ENCODE assay signal across 1 cellular context in the genomic region with DNA sequence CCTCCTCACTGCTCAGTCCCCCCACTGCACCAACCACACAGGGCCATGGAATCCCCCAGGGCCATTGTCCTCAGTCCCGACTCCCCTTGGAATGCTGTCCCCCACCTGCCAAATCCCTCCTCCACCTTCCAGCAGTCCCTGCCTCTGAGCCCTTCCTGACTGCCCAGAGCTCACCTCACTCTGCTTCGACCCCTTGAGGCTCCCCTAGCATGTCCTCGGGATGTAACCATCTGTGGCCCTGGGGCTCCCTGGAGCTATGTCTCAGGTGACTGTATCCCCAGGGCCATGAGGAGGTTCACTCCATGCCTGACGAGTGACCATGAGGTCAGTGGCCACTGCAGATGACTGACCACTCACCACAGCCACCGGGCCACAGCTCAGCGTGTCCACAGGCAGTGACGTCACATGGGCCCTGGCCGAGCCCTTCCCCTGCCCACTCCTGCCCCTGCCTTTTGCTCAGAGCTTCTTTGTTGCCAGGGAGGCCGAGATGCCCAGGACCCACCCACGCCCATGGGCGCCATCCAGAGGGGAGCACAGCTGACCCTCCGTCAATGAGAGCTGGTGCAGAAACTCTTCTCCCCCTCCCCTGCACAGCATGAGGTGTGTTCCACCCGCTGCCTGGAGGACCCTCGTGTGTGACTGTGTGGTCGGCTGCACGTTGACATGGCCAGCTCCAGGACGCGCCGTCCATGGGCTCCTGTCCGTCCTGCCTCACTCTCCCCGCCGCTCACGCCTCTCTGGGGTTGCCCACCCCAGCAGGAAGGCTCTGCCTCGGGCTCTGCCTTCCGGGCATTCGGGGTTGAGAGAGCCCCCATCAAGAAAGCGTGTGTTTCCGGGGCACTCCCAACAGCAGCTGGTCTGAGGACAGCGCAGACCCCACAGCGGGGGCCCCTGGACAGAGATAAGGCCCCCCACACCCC.
TF ChIP-seq lines count a peak whose summit lies in the region.

No MANE protein-coding gene starts in this region.

TF ChIP-seq in HepG2, 621 proteins besides CTCF, POLR2A, EP300 and RAD21 (continued from another document and continues in another):
- TF ChIP-seq, protein P1, sequence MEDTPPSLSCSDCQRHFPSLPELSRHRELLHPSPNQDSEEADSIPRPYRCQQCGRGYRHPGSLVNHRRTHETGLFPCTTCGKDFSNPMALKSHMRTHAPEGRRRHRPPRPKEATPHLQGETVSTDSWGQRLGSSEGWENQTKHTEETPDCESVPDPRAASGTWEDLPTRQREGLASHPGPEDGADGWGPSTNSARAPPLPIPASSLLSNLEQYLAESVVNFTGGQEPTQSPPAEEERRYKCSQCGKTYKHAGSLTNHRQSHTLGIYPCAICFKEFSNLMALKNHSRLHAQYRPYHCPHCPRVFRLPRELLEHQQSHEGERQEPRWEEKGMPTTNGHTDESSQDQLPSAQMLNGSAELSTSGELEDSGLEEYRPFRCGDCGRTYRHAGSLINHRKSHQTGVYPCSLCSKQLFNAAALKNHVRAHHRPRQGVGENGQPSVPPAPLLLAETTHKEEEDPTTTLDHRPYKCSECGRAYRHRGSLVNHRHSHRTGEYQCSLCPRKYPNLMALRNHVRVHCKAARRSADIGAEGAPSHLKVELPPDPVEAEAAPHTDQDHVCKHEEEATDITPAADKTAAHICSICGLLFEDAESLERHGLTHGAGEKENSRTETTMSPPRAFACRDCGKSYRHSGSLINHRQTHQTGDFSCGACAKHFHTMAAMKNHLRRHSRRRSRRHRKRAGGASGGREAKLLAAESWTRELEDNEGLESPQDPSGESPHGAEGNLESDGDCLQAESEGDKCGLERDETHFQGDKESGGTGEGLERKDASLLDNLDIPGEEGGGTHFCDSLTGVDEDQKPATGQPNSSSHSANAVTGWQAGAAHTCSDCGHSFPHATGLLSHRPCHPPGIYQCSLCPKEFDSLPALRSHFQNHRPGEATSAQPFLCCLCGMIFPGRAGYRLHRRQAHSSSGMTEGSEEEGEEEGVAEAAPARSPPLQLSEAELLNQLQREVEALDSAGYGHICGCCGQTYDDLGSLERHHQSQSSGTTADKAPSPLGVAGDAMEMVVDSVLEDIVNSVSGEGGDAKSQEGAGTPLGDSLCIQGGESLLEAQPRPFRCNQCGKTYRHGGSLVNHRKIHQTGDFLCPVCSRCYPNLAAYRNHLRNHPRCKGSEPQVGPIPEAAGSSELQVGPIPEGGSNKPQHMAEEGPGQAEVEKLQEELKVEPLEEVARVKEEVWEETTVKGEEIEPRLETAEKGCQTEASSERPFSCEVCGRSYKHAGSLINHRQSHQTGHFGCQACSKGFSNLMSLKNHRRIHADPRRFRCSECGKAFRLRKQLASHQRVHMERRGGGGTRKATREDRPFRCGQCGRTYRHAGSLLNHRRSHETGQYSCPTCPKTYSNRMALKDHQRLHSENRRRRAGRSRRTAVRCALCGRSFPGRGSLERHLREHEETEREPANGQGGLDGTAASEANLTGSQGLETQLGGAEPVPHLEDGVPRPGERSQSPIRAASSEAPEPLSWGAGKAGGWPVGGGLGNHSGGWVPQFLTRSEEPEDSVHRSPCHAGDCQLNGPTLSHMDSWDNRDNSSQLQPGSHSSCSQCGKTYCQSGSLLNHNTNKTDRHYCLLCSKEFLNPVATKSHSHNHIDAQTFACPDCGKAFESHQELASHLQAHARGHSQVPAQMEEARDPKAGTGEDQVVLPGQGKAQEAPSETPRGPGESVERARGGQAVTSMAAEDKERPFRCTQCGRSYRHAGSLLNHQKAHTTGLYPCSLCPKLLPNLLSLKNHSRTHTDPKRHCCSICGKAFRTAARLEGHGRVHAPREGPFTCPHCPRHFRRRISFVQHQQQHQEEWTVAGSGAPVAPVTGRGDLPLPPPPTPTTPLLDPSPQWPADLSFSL (CRISPR knock-in tag; IDR thresholded peaks at IDR 0.05) = no peak
- TF ChIP-seq ZFP1 (CRISPR knock-in tag; IDR thresholded peaks at IDR 0.05) = no peak
- 0 out of 2 replicates have a peak, but pooled peaks have one; percentile 25 for TF ChIP-seq PITX1 (CRISPR knock-in tag; IDR thresholded peaks at IDR 0.05)
- TF ChIP-seq ZNF3 (CRISPR knock-in tag; IDR thresholded peaks at IDR 0.05) = no peak
- 0 out of 2 replicates have a peak, but pooled peaks have one; percentile 30 for TF ChIP-seq HOXA9 (CRISPR knock-in tag; IDR thresholded peaks at IDR 0.05; ENCODE audit: borderline replicate concordance)
- TF ChIP-seq CBFB (CRISPR knock-in tag; IDR thresholded peaks at IDR 0.05) = no peak
- TF ChIP-seq RBFOX2 (IDR thresholded peaks at IDR 0.05; ENCODE audit: low read depth, low read length) = 0 out of 2 replicates have a peak, but pooled peaks have one; percentile 29
- TF ChIP-seq TBX2 (CRISPR knock-in tag; IDR thresholded peaks at IDR 0.05; ENCODE audit: borderline replicate concordance) = peak; percentile 1; the same call in 1 of the 2 replicates
- TF ChIP-seq ZFY (CRISPR knock-in tag; IDR thresholded peaks at IDR 0.05) = no peak
- TF ChIP-seq HIVEP1 (CRISPR knock-in tag; IDR thresholded peaks at IDR 0.05) = 0 out of 2 replicates have a peak, but pooled peaks have one; percentile 18
- TF ChIP-seq MYC (CRISPR knock-in tag; IDR thresholded peaks at IDR 0.05; ENCODE audit: borderline replicate concordance) = peak; percentile 10; the same call in 1 of the 2 replicates
- TF ChIP-seq SRY (CRISPR knock-in tag; IDR thresholded peaks at IDR 0.05) = peak; percentile 47; the same call in 1 of the 2 replicates
- TF ChIP-seq TSC22D2 (CRISPR knock-in tag; IDR thresholded peaks at IDR 0.05; ENCODE audit: borderline replicate concordance) = 0 out of 2 replicates have a peak, but pooled peaks have one; percentile 19
- TF ChIP-seq PCBP1 (IDR thresholded peaks at IDR 0.05; ENCODE audit: borderline replicate concordance, low read depth, low read length) = peak; percentile 59; the same call in 1 of the 2 replicates
- TF ChIP-seq ZBTB38 (CRISPR knock-in tag; IDR thresholded peaks at IDR 0.05) = peak; percentile 67; the same call in 1 of the 2 replicates
- no peak for TF ChIP-seq HNF4A (CRISPR knock-in tag; IDR thresholded peaks at IDR 0.05)
- TF ChIP-seq ZNF713 (CRISPR knock-in tag; IDR thresholded peaks at IDR 0.05) = 0 out of 2 replicates have a peak, but pooled peaks have one; percentile 48
- TF ChIP-seq, protein P2, sequence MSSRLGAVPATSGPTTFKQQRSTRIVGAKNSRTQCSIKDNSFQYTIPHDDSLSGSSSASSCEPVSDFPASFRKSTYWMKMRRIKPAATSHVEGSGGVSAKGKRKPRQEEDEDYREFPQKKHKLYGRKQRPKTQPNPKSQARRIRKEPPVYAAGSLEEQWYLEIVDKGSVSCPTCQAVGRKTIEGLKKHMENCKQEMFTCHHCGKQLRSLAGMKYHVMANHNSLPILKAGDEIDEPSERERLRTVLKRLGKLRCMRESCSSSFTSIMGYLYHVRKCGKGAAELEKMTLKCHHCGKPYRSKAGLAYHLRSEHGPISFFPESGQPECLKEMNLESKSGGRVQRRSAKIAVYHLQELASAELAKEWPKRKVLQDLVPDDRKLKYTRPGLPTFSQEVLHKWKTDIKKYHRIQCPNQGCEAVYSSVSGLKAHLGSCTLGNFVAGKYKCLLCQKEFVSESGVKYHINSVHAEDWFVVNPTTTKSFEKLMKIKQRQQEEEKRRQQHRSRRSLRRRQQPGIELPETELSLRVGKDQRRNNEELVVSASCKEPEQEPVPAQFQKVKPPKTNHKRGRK (CRISPR knock-in tag; IDR thresholded peaks at IDR 0.05) = no peak
- 0 out of 2 replicates have a peak, but pooled peaks have one; percentile 2 for TF ChIP-seq ZNF44 (CRISPR knock-in tag; IDR thresholded peaks at IDR 0.05)
- 0 out of 2 replicates have a peak, but pooled peaks have one; percentile 73 for TF ChIP-seq ZNF296 (CRISPR knock-in tag; conservative IDR thresholded peaks at IDR 0.05)
- TF ChIP-seq, protein P3, sequence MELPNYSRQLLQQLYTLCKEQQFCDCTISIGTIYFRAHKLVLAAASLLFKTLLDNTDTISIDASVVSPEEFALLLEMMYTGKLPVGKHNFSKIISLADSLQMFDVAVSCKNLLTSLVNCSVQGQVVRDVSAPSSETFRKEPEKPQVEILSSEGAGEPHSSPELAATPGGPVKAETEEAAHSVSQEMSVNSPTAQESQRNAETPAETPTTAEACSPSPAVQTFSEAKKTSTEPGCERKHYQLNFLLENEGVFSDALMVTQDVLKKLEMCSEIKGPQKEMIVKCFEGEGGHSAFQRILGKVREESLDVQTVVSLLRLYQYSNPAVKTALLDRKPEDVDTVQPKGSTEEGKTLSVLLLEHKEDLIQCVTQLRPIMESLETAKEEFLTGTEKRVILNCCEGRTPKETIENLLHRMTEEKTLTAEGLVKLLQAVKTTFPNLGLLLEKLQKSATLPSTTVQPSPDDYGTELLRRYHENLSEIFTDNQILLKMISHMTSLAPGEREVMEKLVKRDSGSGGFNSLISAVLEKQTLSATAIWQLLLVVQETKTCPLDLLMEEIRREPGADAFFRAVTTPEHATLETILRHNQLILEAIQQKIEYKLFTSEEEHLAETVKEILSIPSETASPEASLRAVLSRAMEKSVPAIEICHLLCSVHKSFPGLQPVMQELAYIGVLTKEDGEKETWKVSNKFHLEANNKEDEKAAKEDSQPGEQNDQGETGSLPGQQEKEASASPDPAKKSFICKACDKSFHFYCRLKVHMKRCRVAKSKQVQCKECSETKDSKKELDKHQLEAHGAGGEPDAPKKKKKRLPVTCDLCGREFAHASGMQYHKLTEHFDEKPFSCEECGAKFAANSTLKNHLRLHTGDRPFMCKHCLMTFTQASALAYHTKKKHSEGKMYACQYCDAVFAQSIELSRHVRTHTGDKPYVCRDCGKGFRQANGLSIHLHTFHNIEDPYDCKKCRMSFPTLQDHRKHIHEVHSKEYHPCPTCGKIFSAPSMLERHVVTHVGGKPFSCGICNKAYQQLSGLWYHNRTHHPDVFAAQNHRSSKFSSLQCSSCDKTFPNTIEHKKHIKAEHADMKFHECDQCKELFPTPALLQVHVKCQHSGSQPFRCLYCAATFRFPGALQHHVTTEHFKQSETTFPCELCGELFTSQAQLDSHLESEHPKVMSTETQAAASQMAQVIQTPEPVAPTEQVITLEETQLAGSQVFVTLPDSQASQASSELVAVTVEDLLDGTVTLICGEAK (IDR thresholded peaks at IDR 0.05) = no peak
- TF ChIP-seq, protein P3 (CRISPR knock-in tag; IDR thresholded peaks at IDR 0.05) = no peak
- TF ChIP-seq RXRA (CRISPR knock-in tag; IDR thresholded peaks at IDR 0.05) = no peak
- peak; percentile 70; the same call in 1 of the 2 replicates for TF ChIP-seq ZNF138 (CRISPR knock-in tag; IDR thresholded peaks at IDR 0.05; ENCODE audit: low read depth)
- TF ChIP-seq ZKSCAN5 (CRISPR knock-in tag; IDR thresholded peaks at IDR 0.05) = no peak
- no peak for TF ChIP-seq ZNF564 (CRISPR knock-in tag; IDR thresholded peaks at IDR 0.05)
- TF ChIP-seq, protein P4, sequence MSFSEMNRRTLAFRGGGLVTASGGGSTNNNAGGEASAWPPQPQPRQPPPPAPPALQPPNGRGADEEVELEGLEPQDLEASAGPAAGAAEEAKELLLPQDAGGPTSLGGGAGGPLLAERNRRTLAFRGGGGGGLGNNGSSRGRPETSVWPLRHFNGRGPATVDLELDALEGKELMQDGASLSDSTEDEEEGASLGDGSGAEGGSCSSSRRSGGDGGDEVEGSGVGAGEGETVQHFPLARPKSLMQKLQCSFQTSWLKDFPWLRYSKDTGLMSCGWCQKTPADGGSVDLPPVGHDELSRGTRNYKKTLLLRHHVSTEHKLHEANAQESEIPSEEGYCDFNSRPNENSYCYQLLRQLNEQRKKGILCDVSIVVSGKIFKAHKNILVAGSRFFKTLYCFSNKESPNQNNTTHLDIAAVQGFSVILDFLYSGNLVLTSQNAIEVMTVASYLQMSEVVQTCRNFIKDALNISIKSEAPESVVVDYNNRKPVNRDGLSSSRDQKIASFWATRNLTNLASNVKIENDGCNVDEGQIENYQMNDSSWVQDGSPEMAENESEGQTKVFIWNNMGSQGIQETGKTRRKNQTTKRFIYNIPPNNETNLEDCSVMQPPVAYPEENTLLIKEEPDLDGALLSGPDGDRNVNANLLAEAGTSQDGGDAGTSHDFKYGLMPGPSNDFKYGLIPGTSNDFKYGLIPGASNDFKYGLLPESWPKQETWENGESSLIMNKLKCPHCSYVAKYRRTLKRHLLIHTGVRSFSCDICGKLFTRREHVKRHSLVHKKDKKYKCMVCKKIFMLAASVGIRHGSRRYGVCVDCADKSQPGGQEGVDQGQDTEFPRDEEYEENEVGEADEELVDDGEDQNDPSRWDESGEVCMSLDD (CRISPR knock-in tag; IDR thresholded peaks at IDR 0.05; ENCODE audit: borderline replicate concordance) = no peak
- TF ChIP-seq, protein P5, sequence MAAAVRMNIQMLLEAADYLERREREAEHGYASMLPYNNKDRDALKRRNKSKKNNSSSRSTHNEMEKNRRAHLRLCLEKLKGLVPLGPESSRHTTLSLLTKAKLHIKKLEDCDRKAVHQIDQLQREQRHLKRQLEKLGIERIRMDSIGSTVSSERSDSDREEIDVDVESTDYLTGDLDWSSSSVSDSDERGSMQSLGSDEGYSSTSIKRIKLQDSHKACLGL (CRISPR knock-in tag; IDR thresholded peaks at IDR 0.05) = peak; percentile 58; the same call in 1 of the 2 replicates
- TF ChIP-seq ZNF124 (CRISPR knock-in tag; IDR thresholded peaks at IDR 0.05) = no peak
